29 cellular contexts compared by ENCODE assay signal in the genomic region with DNA sequence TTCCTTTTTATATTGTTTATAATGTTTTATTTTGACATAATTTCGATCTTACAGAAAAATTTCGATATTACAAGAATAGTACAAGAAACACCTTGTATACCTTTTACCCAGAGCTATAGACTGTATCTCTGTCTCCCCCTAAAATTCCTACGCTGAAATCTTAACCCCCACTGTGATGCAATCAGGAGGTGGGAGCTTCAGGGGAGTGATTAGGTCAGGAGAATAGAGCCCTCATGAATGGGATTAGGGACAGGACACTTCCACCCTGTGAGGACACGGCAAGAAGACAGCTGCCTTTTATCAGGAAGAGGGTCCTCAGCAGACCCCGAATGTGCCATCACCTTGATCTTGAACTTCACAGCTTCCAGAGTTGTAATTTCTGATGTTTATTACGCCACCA.
"Had no signal": no experiment of that assay in that cellular context is flagged by ENCODE, and none has a peak within 500 bp of the region (broad histone marks: within the 10 kb centered on the region; RNA-seq: fewer than 3 reads in every experiment).

No MANE protein-coding gene starts in this region.

- DNase-seq: nephron progenitor cell; occipital lobe; ovary; posterior cingulate gyrus; psoas muscle; right cardiac atrium; right lobe of liver; sigmoid colon; small intestine; stimulated activated CD4-positive, alpha-beta T cell treated with anti-CD3 and anti-CD28 coated beads, Interleukin-15, amount 100 ng/mL, for 24 hours; stimulated activated CD4-positive, alpha-beta T cell treated with anti-CD3 and anti-CD28 coated beads, Interleukin-2, amount 100 ng/mL, for 24 hours; stimulated activated CD4-positive, alpha-beta T cell treated with anti-CD3 and anti-CD28 coated beads, Interleukin-2, amount 100 ng/mL, for 48 hours; stimulated activated CD4-positive, alpha-beta T cell treated with anti-CD3 and anti-CD28 coated beads, Interleukin-4, amount 100 ng/mL, for 24 hours; stimulated activated naive B cell treated with anti-CD40 and anti-IgM and Interleukin-4, amounts not matched to agents 10 μg/mL and 1 μg/mL and 100 μg/mL, for 72 hours; stimulated activated naive CD4-positive, alpha-beta T cell treated with Interleukin-2 at 50 U/mL for 16 hours; stomach; thyroid gland; trophoblast cell; upper lobe of left lung had no signal

- H3K36me3 ChIP-seq: ovary, right lobe of liver, sigmoid colon, stomach, thoracic aorta, thyroid gland, tibial nerve, upper lobe of left lung, vagina had no signal

- H3K4me3 Mint-ChIP-seq: natural killer cell treated with Interleukin-12 subunit alpha and Interleukin-12 subunit beta and Interleukin-15 and Interleukin-18, amount 100 ng/mL, for 72 hours; nephron progenitor cell; neural crest cell; stimulated activated effector memory CD8-positive, alpha-beta T cell treated with anti-CD3 and anti-CD28 coated beads, Interleukin-12 subunit alpha, Interleukin-12 subunit beta, amount 100 ng/mL, for 72 hours; stimulated activated naive B cell treated with anti-CD40 and anti-IgM and Interleukin-4, amounts not matched to agents 10 μg/mL and 1 μg/mL and 100 μg/mL, for 72 hours; stimulated activated naive CD8-positive, alpha-beta T cell treated with anti-CD3 and anti-CD28 coated beads, Interleukin-15, Interleukin-2, amounts not matched to agents 100 ng/mL and 50 ng/mL, for 24 hours had no signal

- H3K27me3 Mint-ChIP-seq: natural killer cell treated with Interleukin-12 subunit alpha and Interleukin-12 subunit beta and Interleukin-15 and Interleukin-18, amount 100 ng/mL, for 72 hours; progenitor cell of endocrine pancreas had no signal

- H2AFZ ChIP-seq: parathyroid adenoma had no signal

- H3K27me3 ChIP-seq: ovary, right lobe of liver, sigmoid colon, stomach, thyroid gland, tibial nerve, upper lobe of left lung, vagina had no signal

- ATAC-seq: natural killer cell treated with Interleukin-12 subunit alpha and Interleukin-12 subunit beta and Interleukin-15 and Interleukin-18, amount 100 ng/mL, for 72 hours; psoas muscle; right cardiac atrium; right lobe of liver; stimulated activated effector memory CD8-positive, alpha-beta T cell treated with anti-CD3 and anti-CD28 coated beads, Interleukin-12 subunit alpha, Interleukin-12 subunit beta, amount 100 ng/mL, for 72 hours; stimulated activated naive B cell treated with anti-CD40 and anti-IgM and Interleukin-4, amounts not matched to agents 10 μg/mL and 1 μg/mL and 100 μg/mL, for 72 hours had no signal

- H3K9ac ChIP-seq: parathyroid adenoma had no signal

- H3K9me3 ChIP-seq: ovary, right lobe of liver, sigmoid colon, thoracic aorta, thyroid gland, tibial nerve had no signal

- FAIRE-seq: small intestine, urothelium cell line had no signal

- H3K36me3 Mint-ChIP-seq: stimulated activated effector memory CD8-positive, alpha-beta T cell treated with anti-CD3 and anti-CD28 coated beads, Interleukin-12 subunit alpha, Interleukin-12 subunit beta, amount 100 ng/mL, for 72 hours had no signal

- H3K27ac ChIP-seq: ovary, parathyroid adenoma, psoas muscle, right lobe of liver, sigmoid colon, stomach, thoracic aorta, thyroid gland, tibial nerve, upper lobe of left lung, vagina had no signal

- H3K79me2 ChIP-seq: parathyroid adenoma had no signal

- H3K27ac Mint-ChIP-seq: natural killer cell treated with Interleukin-12 subunit alpha and Interleukin-12 subunit beta and Interleukin-15 and Interleukin-18, amount 100 ng/mL, for 72 hours; nephron progenitor cell; progenitor cell of endocrine pancreas; stimulated activated effector memory CD8-positive, alpha-beta T cell treated with anti-CD3 and anti-CD28 coated beads, Interleukin-12 subunit alpha, Interleukin-12 subunit beta, amount 100 ng/mL, for 72 hours; stimulated activated naive B cell treated with anti-CD40 and anti-IgM and Interleukin-4, amounts not matched to agents 10 μg/mL and 1 μg/mL and 100 μg/mL, for 72 hours; stimulated activated naive CD8-positive, alpha-beta T cell treated with anti-CD3 and anti-CD28 coated beads, Interleukin-15, Interleukin-2, amounts not matched to agents 100 ng/mL and 50 ng/mL, for 24 hours had no signal

- H3K4me1 Mint-ChIP-seq: nephron progenitor cell; stimulated activated effector memory CD8-positive, alpha-beta T cell treated with anti-CD3 and anti-CD28 coated beads, Interleukin-12 subunit alpha, Interleukin-12 subunit beta, amount 100 ng/mL, for 72 hours; stimulated activated naive B cell treated with anti-CD40 and anti-IgM and Interleukin-4, amounts not matched to agents 10 μg/mL and 1 μg/mL and 100 μg/mL, for 72 hours had no signal

- H3K4me1 ChIP-seq: parathyroid adenoma, psoas muscle, right lobe of liver, sigmoid colon, stomach, tibial nerve, vagina had no signal

- H3K4me3 ChIP-seq: ovary, psoas muscle, right lobe of liver, sigmoid colon, stomach, thoracic aorta, thyroid gland, tibial nerve, upper lobe of left lung, vagina had no signal
